In genomic region chr16:85789773-85790172, GRCh38 we compare ENCODE assay signal across 23 cellular contexts.
"Had no signal": no experiment of that assay in that cellular context is flagged by ENCODE, and none has a peak within 500 bp of the region (broad histone marks: within the 10 kb centered on the region; RNA-seq: fewer than 3 reads in every experiment).

No MANE protein-coding gene starts in this region.

- H3K4me1 ChIP-seq: left lung, sigmoid colon, vagina had no signal

- H3K4me1 Mint-ChIP-seq: brain had no signal

- H3K27me3 Mint-ChIP-seq: progenitor cell of endocrine pancreas, type B pancreatic cell had no signal

- H3K4me3 Mint-ChIP-seq: brain, natural killer cell, type B pancreatic cell had no signal

- ATAC-seq: esophagus mucosa, left lung, natural killer cell had no signal

- H3K4me3 ChIP-seq: left lung, lung, sigmoid colon, smooth muscle cell, thoracic aorta, vagina had no signal

- H3K9me3 ChIP-seq: left lung, sigmoid colon, thoracic aorta, vagina had no signal

- H3K27me3 ChIP-seq: left lung, sigmoid colon, vagina had no signal

- H3K36me3 Mint-ChIP-seq: natural killer cell had no signal

- H3K9me3 Mint-ChIP-seq: natural killer cell, type B pancreatic cell had no signal

- DNase-seq: activated CD4-positive, CD25-positive, alpha-beta regulatory T cell treated with anti-CD3 and anti-CD28 coated beads, Interleukin-2, amount 50 U/mL, for 72 hours; activated effector memory CD4-positive, alpha-beta T cell treated with anti-CD3 and anti-CD28 coated beads, Interleukin-2, amount 50 U/mL, for 16 hours; effector CD8-positive, alpha-beta T cell; foreskin melanocyte; hippocampal formation; kidney glomerular epithelial cell; left lung; natural killer cell; retina; sigmoid colon; stimulated activated CD4-positive, alpha-beta T cell treated with anti-CD3 and anti-CD28 coated beads, Interleukin-15, amount 100 ng/mL, for 24 hours; stimulated activated CD4-positive, alpha-beta T cell treated with anti-CD3 and anti-CD28 coated beads, Interleukin-2, amount 100 ng/mL, for 48 hours; stimulated activated CD8-positive, alpha-beta memory T cell treated with anti-CD3 and anti-CD28 coated beads, Interleukin-4, amount 100 ng/mL, for 48 hours; T-helper 1 cell; WERI-Rb-1 had no signal
